ENCODE assay signal across 18 cellular contexts in genomic region chr10:94349327-94349726, GRCh38. TPM values are rescaled to one million over a fixed set of nuclear protein-coding genes. Genes with fewer than 3 reads are reported as not detected.
DNase-seq lines count a peak whose midpoint lies in the region; ATAC-seq, FAIRE-seq and TF ChIP-seq lines count a peak whose summit lies in the region.
"Had no signal": no experiment of that assay in that cellular context is flagged by ENCODE, and none has a peak within 500 bp of the region (broad histone marks: within the 10 kb centered on the region; RNA-seq: fewer than 3 reads in every experiment).

No MANE protein-coding gene starts in this region.

- no peak overlapping the region for H2AFZ ChIP-seq in PC-3 (ENCODE audit: low read length)

- no peak overlapping the region for H3K4me2 ChIP-seq in PC-3 (ENCODE audit: low read length)

- H3K79me2 ChIP-seq in PC-3 (ENCODE audit: low read length) = no peaks in the 10 kb centered on the region

- H3K4me3 ChIP-seq in adipocyte (ENCODE audit: low read length) = no peak overlapping the region
- H3K4me3 ChIP-seq in fibroblast of the aortic adventitia (ENCODE audit: low read depth, low read length) = no peak overlapping the region
- no peak overlapping the region for H3K4me3 ChIP-seq in PC-3 (ENCODE audit: low read length)
- H3K4me3 ChIP-seq: Peyer's patch had no signal

- no peaks in the 10 kb centered on the region for H4K20me1 ChIP-seq in PC-3 (ENCODE audit: low read length)

- BruUV-seq in PC-3 (replicated peaks; lab: Mats Ljungman, UMichigan) = no TSS peak

- ATAC-seq in PC-3 = no peak
- ATAC-seq: left colon had no signal

- CTCF ChIA-PET in PC-3 (lab: Charles Lee) = no interaction called here

- intact Hi-C loops in PC-3 (cut with micrococcal nuclease) = no loop called here

- H3K9me3 ChIP-seq in adipocyte (ENCODE audit: control insufficient read depth, low read length) (no peaks in the 10 kb centered on the region), PC-3 (ENCODE audit: low read length) (no peaks in the 10 kb centered on the region)
- H3K9me3 ChIP-seq: Peyer's patch had no signal

- H3K4me1 ChIP-seq in adipocyte (ENCODE audit: control insufficient read depth, insufficient read depth, low read length) (peaks cover 8% of the 10 kb centered on the region), PC-3 (ENCODE audit: insufficient read depth, low read length) (no peaks in the 10 kb centered on the region)
- H3K4me1 ChIP-seq: Peyer's patch had no signal

- no peaks in the 10 kb centered on the region for H3F3A ChIP-seq in PC-3 (ENCODE audit: low read length, unreplicated experiment)

- H3K9me2 ChIP-seq in PC-3 (replicated peaks; ENCODE audit: low read length) = no peaks in the 10 kb centered on the region

- TF ChIP-seq CTCF in fibroblast of the aortic adventitia (IDR thresholded peaks at IDR 0.05; ENCODE audit: insufficient read depth, low read length) = no peak
- no peak for TF ChIP-seq CTCF in PC-3 (conservative IDR thresholded peaks at IDR 0.05; ENCODE audit: low read depth, low read length)

- peak; percentile 65 for FAIRE-seq in H54 (lab: Jason Lieb, UNC)

- TF ChIP-seq POLR2A in H54 (IDR thresholded peaks at IDR 0.05; ENCODE audit: low read depth, low read length) = no peak

- peaks cover 83% of the 10 kb centered on the region for H3K36me3 ChIP-seq in adipocyte (ENCODE audit: control insufficient read depth, insufficient read depth, low read length, severe bottlenecking)
- H3K36me3 ChIP-seq in PC-3 (ENCODE audit: low read depth, low read length) = peaks cover 54% of the 10 kb centered on the region

- DNase-seq in AG20443 (ENCODE audit: low spot score) = peak; percentile 11
- DNase-seq in H54 (ENCODE audit: insufficient read length, low spot score) = no peak
- DNase-seq in adipocyte (ENCODE audit: low read depth) = no peak
- DNase-seq in fibroblast of the aortic adventitia (ENCODE audit: low read depth) = peak; percentile 26
- DNase-seq in PC-3 = no peak
- no peak for DNase-seq in activated T-cell treated with anti-CD3 and anti-CD28 coated beads for 4 hours
- no peak for DNase-seq in stimulated activated CD4-positive, alpha-beta T cell treated with anti-CD3 and anti-CD28 coated beads, Interleukin-12 subunit alpha, Interleukin-12 subunit beta, amount 100 ng/mL, for 4 hours
- DNase-seq: activated CD4-positive, alpha-beta T cell treated with anti-CD3 and anti-CD28 coated beads for 4 hours; CD4-positive, alpha-beta T cell; DMS79 treated with DMSO at 0.1 percent for 48 hours; H9; KG1; left colon; midbrain; NCI-H1417; NCI-H526 treated with DMSO at 0.1 percent for 48 hours; Peyer's patch; stimulated activated CD8-positive, alpha-beta memory T cell treated with anti-CD3 and anti-CD28 coated beads, Interleukin-4, amount 100 ng/mL, for 48 hours had no signal

- H3K27me3 ChIP-seq in adipocyte (replicated peaks; ENCODE audit: control insufficient read depth, insufficient read depth, low read length) (no peaks in the 10 kb centered on the region), PC-3 (ENCODE audit: low read length) (no peaks in the 10 kb centered on the region)
- H3K27me3 ChIP-seq: Peyer's patch had no signal

- POLR2A ChIA-PET in PC-3 (lab: Charles Lee; ENCODE audit: unreplicated experiment) = no interaction called here

- H3K9ac ChIP-seq in adipocyte (ENCODE audit: low read length) (peak overlapping the region; percentile 4), PC-3 (ENCODE audit: low read length) (no peak overlapping the region)

- H3K27ac ChIP-seq in PC-3 (ENCODE audit: low read length) = no peak overlapping the region
- H3K27ac ChIP-seq: Peyer's patch had no signal

RNA-seq across cellular contexts. Expression of gene NOC3L, which starts 13.4 kb away (rescaled TPM):
- total RNA-seq in fibroblast of the aortic adventitia (ENCODE audit: low replicate concordance) (20.8 and 36.4 TPM in 2 replicates), PC-3 (2014; rRNA removed) (19.4 and 23.1 TPM in 2 replicates)

RNA-seq across cellular contexts. Expression of gene TBC1D12, which starts 53.0 kb away (rescaled TPM):
- total RNA-seq in fibroblast of the aortic adventitia (ENCODE audit: low replicate concordance) = 11.8 and 16.5 TPM in 2 replicates
- 4.5 and 8.4 TPM in 2 replicates for total RNA-seq in PC-3 (2014; rRNA removed)

Comparison
In these comparisons a context has a peak if more than half of its experiments do, and no peak if none do; other contexts are left out.
1. DNase-seq: peak in AG20443 (single experiment) and fibroblast of the aortic adventitia (single experiment); none in H54 (single experiment), adipocyte (single experiment), PC-3 (single experiment), activated T-cell treated with anti-CD3 and anti-CD28 coated beads for 4 hours (single experiment) and stimulated activated CD4-positive, alpha-beta T cell treated with anti-CD3 and anti-CD28 coated beads, Interleukin-12 subunit alpha, Interleukin-12 subunit beta, amount 100 ng/mL, for 4 hours (single experiment).